Comparison of ENCODE assay signal across 2 cellular contexts in the genomic region with DNA sequence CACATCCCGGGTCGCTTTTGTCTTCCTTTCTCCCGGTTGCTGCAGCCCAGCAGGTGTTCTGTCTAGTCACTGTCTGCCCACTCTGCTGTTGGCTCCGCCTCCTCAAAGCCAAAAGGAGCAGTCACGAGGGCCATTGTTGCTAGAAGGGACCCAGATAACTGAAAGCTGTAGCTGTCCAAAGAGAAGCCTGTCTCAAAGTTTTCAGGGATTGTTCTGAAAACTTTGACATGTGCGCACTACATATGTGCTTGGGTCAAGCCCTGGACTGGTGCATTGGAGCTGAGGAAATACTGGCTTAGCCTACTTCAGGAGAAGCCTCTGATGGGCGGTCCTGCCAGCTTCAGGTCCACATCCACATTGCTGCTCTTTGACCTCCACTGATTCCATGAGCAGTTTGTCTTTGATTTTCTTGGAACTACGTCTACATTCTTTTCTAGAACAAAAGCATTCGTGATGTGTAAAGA.
A peak's percentile ranks its signal among the peaks of the same experiment; 100 is the strongest.
TF ChIP-seq lines count a peak whose summit lies in the region.

No MANE protein-coding gene starts in this region.

TF ChIP-seq in HepG2, 621 proteins besides CTCF, POLR2A, EP300 and RAD21:
- TF ChIP-seq NR2F6 (IDR thresholded peaks at IDR 0.05), result 0 out of 2 replicates have a peak, but pooled peaks have one; percentile 7
- TF ChIP-seq NR2F6 (CRISPR knock-in tag; IDR thresholded peaks at IDR 0.05), result no peak
- no peak for TF ChIP-seq MIER2 (CRISPR knock-in tag; IDR thresholded peaks at IDR 0.05)
- TF ChIP-seq ZNF335 (CRISPR knock-in tag; IDR thresholded peaks at IDR 0.05), result peak; percentile 97

TF ChIP-seq in H1, 55 proteins besides CTCF, POLR2A, EP300 and RAD21:
- TF ChIP-seq, protein P1, sequence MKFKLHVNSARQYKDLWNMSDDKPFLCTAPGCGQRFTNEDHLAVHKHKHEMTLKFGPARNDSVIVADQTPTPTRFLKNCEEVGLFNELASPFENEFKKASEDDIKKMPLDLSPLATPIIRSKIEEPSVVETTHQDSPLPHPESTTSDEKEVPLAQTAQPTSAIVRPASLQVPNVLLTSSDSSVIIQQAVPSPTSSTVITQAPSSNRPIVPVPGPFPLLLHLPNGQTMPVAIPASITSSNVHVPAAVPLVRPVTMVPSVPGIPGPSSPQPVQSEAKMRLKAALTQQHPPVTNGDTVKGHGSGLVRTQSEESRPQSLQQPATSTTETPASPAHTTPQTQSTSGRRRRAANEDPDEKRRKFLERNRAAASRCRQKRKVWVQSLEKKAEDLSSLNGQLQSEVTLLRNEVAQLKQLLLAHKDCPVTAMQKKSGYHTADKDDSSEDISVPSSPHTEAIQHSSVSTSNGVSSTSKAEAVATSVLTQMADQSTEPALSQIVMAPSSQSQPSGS (IDR thresholded peaks at IDR 0.05; ENCODE audit: low read length), result no peak
- no peak for TF ChIP-seq SP1 (IDR thresholded peaks at IDR 0.05; ENCODE audit: low read depth, low read length)
